Comparison of ENCODE assay signal across 1 cellular context in the genomic region with DNA sequence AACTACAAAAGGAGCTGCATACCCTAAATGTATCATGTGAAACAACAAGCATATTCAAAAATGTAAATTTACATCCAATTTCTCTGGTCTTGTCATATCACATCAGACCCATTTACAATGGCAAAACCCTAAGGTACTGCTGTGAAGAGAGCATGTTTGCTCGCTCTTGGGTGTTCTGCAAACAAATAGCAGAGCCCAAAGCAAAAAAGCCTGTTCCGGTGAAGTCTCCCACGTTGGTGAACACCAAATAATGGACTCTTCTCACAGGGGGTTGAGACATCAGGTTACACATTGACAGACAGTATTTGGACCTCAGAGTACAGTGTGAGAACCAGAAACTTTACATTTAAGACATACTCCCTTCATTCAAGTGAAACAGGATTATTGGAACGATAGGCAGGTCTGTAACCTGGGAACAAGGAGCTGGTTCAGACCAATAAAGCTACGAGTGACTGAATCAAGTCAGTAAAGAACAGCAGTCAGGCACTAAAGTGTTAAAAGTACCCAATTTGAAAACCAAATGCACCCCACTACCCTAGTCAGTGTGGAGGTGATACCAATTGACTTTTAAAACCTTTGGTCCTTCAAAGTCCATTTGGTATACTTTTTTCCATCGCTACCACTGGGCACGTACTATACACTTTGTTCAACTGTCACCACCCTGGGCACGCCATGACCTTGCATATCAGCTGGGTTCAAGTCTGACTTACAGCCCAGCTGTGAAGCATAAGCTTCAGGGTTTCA.
TF ChIP-seq lines count a peak whose summit lies in the region.

No MANE protein-coding gene starts in this region.

TF ChIP-seq in HepG2, 621 proteins besides CTCF, POLR2A, EP300 and RAD21 (continued from another document and continues in another):
- TF ChIP-seq, protein P1, sequence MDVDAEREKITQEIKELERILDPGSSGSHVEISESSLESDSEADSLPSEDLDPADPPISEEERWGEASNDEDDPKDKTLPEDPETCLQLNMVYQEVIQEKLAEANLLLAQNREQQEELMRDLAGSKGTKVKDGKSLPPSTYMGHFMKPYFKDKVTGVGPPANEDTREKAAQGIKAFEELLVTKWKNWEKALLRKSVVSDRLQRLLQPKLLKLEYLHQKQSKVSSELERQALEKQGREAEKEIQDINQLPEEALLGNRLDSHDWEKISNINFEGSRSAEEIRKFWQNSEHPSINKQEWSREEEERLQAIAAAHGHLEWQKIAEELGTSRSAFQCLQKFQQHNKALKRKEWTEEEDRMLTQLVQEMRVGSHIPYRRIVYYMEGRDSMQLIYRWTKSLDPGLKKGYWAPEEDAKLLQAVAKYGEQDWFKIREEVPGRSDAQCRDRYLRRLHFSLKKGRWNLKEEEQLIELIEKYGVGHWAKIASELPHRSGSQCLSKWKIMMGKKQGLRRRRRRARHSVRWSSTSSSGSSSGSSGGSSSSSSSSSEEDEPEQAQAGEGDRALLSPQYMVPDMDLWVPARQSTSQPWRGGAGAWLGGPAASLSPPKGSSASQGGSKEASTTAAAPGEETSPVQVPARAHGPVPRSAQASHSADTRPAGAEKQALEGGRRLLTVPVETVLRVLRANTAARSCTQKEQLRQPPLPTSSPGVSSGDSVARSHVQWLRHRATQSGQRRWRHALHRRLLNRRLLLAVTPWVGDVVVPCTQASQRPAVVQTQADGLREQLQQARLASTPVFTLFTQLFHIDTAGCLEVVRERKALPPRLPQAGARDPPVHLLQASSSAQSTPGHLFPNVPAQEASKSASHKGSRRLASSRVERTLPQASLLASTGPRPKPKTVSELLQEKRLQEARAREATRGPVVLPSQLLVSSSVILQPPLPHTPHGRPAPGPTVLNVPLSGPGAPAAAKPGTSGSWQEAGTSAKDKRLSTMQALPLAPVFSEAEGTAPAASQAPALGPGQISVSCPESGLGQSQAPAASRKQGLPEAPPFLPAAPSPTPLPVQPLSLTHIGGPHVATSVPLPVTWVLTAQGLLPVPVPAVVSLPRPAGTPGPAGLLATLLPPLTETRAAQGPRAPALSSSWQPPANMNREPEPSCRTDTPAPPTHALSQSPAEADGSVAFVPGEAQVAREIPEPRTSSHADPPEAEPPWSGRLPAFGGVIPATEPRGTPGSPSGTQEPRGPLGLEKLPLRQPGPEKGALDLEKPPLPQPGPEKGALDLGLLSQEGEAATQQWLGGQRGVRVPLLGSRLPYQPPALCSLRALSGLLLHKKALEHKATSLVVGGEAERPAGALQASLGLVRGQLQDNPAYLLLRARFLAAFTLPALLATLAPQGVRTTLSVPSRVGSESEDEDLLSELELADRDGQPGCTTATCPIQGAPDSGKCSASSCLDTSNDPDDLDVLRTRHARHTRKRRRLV (CRISPR knock-in tag; IDR thresholded peaks at IDR 0.05): no peak
- TF ChIP-seq ZNF569 (CRISPR knock-in tag; IDR thresholded peaks at IDR 0.05; ENCODE audit: borderline replicate concordance) (no peak), ZNF382 (CRISPR knock-in tag; IDR thresholded peaks at IDR 0.05; ENCODE audit: borderline replicate concordance) (no peak), MLLT10 (CRISPR knock-in tag; IDR thresholded peaks at IDR 0.05) (no peak), MTA3 (CRISPR knock-in tag; IDR thresholded peaks at IDR 0.05) (no peak), XRCC5 (optimal IDR thresholded peaks at IDR 0.05; ENCODE audit: low read length) (no peak), RFX3 (CRISPR knock-in tag; IDR thresholded peaks at IDR 0.05) (no peak), ZNF20 (CRISPR knock-in tag; IDR thresholded peaks at IDR 0.05) (no peak), ZNF563 (CRISPR knock-in tag; IDR thresholded peaks at IDR 0.05) (no peak), ZNF670 (CRISPR knock-in tag; IDR thresholded peaks at IDR 0.05; ENCODE audit: borderline replicate concordance) (no peak), SMAD1 (CRISPR knock-in tag; IDR thresholded peaks at IDR 0.05; ENCODE audit: borderline replicate concordance, low read depth) (no peak), NCOA2 (CRISPR knock-in tag; IDR thresholded peaks at IDR 0.05) (peak; percentile 27; the same call in 1 of the 2 replicates), SUZ12 (IDR thresholded peaks at IDR 0.05; ENCODE audit: low read depth, low read length) (no peak), PHF8 (CRISPR knock-in tag; IDR thresholded peaks at IDR 0.05) (no peak), ZNF441 (CRISPR knock-in tag; IDR thresholded peaks at IDR 0.05; ENCODE audit: borderline replicate concordance) (no peak), KLF16 (CRISPR knock-in tag; IDR thresholded peaks at IDR 0.05) (peak in 1 of 2 experiments; percentile 36; a peak in 1 of 4 replicates), NR2F2 (IDR thresholded peaks at IDR 0.05; ENCODE audit: borderline replicate concordance, low read depth) (no peak), PHF21A (CRISPR knock-in tag; IDR thresholded peaks at IDR 0.05) (peak; percentile 54; the same call in 1 of the 2 replicates), FOSL2 (CRISPR knock-in tag; IDR thresholded peaks at IDR 0.05) (peak; percentile 50), ZNF614 (CRISPR knock-in tag; IDR thresholded peaks at IDR 0.05; ENCODE audit: borderline replicate concordance) (peak; percentile 46; the same call in 1 of the 2 replicates), MXI1 (IDR thresholded peaks at IDR 0.05; ENCODE audit: borderline replicate concordance, low read depth, low read length) (peak; percentile 21; the same call in 1 of the 3 replicates), ZNF329 (CRISPR knock-in tag; IDR thresholded peaks at IDR 0.05; ENCODE audit: low read depth) (no peak), HMGA1 (CRISPR knock-in tag; conservative IDR thresholded peaks at IDR 0.05) (no peak), ELF3 (CRISPR knock-in tag; IDR thresholded peaks at IDR 0.05) (0 out of 2 replicates have a peak, but pooled peaks have one; percentile 17)
- TF ChIP-seq, protein P2, sequence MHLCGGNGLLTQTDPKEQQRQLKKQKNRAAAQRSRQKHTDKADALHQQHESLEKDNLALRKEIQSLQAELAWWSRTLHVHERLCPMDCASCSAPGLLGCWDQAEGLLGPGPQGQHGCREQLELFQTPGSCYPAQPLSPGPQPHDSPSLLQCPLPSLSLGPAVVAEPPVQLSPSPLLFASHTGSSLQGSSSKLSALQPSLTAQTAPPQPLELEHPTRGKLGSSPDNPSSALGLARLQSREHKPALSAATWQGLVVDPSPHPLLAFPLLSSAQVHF (CRISPR knock-in tag; IDR thresholded peaks at IDR 0.05): no peak
- TF ChIP-seq, protein P3, sequence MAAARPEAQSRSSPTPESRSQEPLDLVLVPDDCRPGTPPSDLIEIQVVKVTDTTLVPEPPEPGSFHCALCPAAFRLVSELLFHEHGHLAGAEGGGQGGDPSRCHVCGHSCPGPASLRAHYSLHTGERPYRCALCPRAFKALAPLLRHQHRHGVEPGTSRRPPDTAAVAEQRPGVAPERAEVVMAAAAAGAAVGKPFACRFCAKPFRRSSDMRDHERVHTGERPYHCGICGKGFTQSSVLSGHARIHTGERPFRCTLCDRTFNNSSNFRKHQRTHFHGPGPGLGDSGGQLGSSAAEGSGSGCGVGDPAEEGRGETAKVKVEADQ (CRISPR knock-in tag; IDR thresholded peaks at IDR 0.05; ENCODE audit: borderline replicate concordance): no peak
- TF ChIP-seq, protein P4, sequence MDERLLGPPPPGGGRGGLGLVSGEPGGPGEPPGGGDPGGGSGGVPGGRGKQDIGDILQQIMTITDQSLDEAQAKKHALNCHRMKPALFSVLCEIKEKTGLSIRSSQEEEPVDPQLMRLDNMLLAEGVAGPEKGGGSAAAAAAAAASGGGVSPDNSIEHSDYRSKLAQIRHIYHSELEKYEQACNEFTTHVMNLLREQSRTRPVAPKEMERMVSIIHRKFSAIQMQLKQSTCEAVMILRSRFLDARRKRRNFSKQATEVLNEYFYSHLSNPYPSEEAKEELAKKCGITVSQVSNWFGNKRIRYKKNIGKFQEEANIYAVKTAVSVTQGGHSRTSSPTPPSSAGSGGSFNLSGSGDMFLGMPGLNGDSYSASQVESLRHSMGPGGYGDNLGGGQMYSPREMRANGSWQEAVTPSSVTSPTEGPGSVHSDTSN (CRISPR knock-in tag; IDR thresholded peaks at IDR 0.05): no peak
- TF ChIP-seq, protein P5, sequence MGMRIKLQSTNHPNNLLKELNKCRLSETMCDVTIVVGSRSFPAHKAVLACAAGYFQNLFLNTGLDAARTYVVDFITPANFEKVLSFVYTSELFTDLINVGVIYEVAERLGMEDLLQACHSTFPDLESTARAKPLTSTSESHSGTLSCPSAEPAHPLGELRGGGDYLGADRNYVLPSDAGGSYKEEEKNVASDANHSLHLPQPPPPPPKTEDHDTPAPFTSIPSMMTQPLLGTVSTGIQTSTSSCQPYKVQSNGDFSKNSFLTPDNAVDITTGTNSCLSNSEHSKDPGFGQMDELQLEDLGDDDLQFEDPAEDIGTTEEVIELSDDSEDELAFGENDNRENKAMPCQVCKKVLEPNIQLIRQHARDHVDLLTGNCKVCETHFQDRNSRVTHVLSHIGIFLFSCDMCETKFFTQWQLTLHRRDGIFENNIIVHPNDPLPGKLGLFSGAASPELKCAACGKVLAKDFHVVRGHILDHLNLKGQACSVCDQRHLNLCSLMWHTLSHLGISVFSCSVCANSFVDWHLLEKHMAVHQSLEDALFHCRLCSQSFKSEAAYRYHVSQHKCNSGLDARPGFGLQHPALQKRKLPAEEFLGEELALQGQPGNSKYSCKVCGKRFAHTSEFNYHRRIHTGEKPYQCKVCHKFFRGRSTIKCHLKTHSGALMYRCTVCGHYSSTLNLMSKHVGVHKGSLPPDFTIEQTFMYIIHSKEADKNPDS (CRISPR knock-in tag; IDR thresholded peaks at IDR 0.05): 0 out of 2 replicates have a peak, but pooled peaks have one; percentile 51
- TF ChIP-seq, protein P6, sequence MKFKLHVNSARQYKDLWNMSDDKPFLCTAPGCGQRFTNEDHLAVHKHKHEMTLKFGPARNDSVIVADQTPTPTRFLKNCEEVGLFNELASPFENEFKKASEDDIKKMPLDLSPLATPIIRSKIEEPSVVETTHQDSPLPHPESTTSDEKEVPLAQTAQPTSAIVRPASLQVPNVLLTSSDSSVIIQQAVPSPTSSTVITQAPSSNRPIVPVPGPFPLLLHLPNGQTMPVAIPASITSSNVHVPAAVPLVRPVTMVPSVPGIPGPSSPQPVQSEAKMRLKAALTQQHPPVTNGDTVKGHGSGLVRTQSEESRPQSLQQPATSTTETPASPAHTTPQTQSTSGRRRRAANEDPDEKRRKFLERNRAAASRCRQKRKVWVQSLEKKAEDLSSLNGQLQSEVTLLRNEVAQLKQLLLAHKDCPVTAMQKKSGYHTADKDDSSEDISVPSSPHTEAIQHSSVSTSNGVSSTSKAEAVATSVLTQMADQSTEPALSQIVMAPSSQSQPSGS (CRISPR knock-in tag; IDR thresholded peaks at IDR 0.05): no peak
- TF ChIP-seq, protein P7, sequence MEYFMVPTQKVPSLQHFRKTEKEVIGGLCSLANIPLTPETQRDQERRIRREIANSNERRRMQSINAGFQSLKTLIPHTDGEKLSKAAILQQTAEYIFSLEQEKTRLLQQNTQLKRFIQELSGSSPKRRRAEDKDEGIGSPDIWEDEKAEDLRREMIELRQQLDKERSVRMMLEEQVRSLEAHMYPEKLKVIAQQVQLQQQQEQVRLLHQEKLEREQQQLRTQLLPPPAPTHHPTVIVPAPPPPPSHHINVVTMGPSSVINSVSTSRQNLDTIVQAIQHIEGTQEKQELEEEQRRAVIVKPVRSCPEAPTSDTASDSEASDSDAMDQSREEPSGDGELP (IDR thresholded peaks at IDR 0.05; ENCODE audit: borderline replicate concordance, low read depth): peak; percentile 58; the same call in 1 of the 2 replicates
- TF ChIP-seq, protein P8, sequence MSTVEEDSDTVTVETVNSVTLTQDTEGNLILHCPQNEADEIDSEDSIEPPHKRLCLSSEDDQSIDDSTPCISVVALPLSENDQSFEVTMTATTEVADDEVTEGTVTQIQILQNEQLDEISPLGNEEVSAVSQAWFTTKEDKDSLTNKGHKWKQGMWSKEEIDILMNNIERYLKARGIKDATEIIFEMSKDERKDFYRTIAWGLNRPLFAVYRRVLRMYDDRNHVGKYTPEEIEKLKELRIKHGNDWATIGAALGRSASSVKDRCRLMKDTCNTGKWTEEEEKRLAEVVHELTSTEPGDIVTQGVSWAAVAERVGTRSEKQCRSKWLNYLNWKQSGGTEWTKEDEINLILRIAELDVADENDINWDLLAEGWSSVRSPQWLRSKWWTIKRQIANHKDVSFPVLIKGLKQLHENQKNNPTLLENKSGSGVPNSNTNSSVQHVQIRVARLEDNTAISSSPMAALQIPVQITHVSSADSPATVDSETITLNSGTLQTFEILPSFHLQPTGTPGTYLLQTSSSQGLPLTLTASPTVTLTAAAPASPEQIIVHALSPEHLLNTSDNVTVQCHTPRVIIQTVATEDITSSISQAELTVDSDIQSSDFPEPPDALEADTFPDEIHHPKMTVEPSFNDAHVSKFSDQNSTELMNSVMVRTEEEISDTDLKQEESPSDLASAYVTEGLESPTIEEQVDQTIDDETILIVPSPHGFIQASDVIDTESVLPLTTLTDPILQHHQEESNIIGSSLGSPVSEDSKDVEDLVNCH (CRISPR knock-in tag; IDR thresholded peaks at IDR 0.05): no peak
- TF ChIP-seq, protein P9, sequence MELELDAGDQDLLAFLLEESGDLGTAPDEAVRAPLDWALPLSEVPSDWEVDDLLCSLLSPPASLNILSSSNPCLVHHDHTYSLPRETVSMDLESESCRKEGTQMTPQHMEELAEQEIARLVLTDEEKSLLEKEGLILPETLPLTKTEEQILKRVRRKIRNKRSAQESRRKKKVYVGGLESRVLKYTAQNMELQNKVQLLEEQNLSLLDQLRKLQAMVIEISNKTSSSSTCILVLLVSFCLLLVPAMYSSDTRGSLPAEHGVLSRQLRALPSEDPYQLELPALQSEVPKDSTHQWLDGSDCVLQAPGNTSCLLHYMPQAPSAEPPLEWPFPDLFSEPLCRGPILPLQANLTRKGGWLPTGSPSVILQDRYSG (CRISPR knock-in tag; IDR thresholded peaks at IDR 0.05): no peak
- TF ChIP-seq, protein P10, sequence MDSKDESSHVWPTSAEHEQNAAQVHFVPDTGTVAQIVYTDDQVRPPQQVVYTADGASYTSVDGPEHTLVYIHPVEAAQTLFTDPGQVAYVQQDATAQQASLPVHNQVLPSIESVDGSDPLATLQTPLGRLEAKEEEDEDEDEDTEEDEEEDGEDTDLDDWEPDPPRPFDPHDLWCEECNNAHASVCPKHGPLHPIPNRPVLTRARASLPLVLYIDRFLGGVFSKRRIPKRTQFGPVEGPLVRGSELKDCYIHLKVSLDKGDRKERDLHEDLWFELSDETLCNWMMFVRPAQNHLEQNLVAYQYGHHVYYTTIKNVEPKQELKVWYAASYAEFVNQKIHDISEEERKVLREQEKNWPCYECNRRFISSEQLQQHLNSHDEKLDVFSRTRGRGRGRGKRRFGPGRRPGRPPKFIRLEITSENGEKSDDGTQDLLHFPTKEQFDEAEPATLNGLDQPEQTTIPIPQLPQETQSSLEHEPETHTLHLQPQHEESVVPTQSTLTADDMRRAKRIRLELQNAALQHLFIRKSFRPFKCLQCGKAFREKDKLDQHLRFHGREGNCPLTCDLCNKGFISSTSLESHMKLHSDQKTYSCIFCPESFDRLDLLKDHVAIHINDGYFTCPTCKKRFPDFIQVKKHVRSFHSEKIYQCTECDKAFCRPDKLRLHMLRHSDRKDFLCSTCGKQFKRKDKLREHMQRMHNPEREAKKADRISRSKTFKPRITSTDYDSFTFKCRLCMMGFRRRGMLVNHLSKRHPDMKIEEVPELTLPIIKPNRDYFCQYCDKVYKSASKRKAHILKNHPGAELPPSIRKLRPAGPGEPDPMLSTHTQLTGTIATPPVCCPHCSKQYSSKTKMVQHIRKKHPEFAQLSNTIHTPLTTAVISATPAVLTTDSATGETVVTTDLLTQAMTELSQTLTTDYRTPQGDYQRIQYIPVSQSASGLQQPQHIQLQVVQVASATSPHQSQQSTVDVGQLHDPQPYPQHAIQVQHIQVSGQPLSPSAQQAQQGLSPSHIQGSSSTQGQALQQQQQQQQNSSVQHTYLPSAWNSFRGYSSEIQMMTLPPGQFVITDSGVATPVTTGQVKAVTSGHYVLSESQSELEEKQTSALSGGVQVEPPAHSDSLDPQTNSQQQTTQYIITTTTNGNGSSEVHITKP (CRISPR knock-in tag; IDR thresholded peaks at IDR 0.05; ENCODE audit: low read depth): peak; percentile 94
- TF ChIP-seq, protein P11, sequence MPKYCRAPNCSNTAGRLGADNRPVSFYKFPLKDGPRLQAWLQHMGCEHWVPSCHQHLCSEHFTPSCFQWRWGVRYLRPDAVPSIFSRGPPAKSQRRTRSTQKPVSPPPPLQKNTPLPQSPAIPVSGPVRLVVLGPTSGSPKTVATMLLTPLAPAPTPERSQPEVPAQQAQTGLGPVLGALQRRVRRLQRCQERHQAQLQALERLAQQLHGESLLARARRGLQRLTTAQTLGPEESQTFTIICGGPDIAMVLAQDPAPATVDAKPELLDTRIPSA (CRISPR knock-in tag; IDR thresholded peaks at IDR 0.05; ENCODE audit: borderline replicate concordance): no peak
